15 cellular contexts compared by ENCODE assay signal in the genomic region with DNA sequence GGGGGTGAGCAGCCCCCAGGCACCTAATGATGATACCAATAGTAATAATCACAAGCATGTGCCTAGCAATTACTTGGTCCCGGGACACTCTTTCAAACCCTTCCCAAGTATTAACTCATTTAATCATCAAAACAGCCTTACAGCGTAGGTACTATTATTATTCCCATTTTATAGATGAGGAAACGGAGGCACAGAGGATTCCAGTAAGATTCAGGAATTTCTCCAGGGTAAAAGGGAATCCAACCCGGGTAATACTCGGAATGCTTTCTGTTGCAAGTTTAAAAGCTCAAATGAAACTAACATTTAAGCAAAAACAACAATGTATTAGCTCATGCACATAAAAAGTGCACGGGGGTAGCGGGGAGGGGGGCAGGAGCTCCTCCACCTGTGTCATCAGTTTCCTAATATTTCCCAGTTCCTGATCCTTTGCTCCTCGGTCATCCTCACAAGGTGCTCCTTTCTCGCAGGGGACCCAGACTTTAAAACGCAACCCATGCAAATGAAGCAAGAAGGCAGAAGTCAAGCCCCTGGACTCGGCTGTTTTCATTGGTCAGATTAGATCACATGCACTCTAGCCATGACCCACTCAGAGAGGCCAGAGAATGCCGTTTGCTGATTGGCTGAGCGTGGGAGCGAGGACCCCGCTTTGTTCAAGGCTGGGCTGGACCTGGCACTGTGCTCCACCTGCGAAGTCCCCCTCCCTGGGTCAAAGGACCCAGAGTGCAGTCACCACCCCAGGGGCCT.
"Had no signal": no experiment of that assay in that cellular context is flagged by ENCODE, and none has a peak within 500 bp of the region (broad histone marks: within the 10 kb centered on the region; RNA-seq: fewer than 3 reads in every experiment).

No MANE protein-coding gene starts in this region.

- H3K36me3 ChIP-seq: thyroid gland had no signal

- H3K27ac ChIP-seq: thyroid gland had no signal

- H3K27me3 ChIP-seq: thyroid gland had no signal

- H3K4me3 ChIP-seq: thyroid gland had no signal

- H3K9me3 ChIP-seq: thyroid gland had no signal

- DNase-seq: activated B cell treated with CpG ODN at 0.5 μM for 24 hours; activated CD4-positive, alpha-beta memory T cell treated with anti-CD3 and anti-CD28 coated beads, Interleukin-2, amount 10 ng/mL, durations not matched to agents 7 days and 5 days; activated CD4-positive, alpha-beta T cell treated with anti-CD3 and anti-CD28 coated beads for 48 hours; activated CD8-positive, alpha-beta memory T cell treated with anti-CD3 and anti-CD28 coated beads, Interleukin-2, amount 10 ng/mL, durations not matched to agents 7 days and 5 days; activated naive CD4-positive, alpha-beta T cell treated with Interleukin-2 at 50 U/mL for 16 hours; activated T-cell treated with anti-CD3 and anti-CD28 coated beads, Interleukin-2, amount 50 U/mL, for 24 hours; anterior cingulate cortex; effector memory CD8-positive, alpha-beta T cell; islet precursor cell; nucleus accumbens; stimulated activated CD4-positive, alpha-beta T cell treated with anti-CD3 and anti-CD28 coated beads, Interleukin-12 subunit alpha, Interleukin-12 subunit beta, amount 100 ng/mL, for 4 hours; stimulated activated CD4-positive, alpha-beta T cell treated with anti-CD3 and anti-CD28 coated beads, Interleukin-1b, Interleukin-23, amount 100 ng/mL, for 48 hours; stimulated activated CD8-positive, alpha-beta memory T cell treated with anti-CD3 and anti-CD28 coated beads, Interleukin-4, amount 100 ng/mL, for 48 hours; stimulated activated naive CD4-positive, alpha-beta T cell; thyroid gland had no signal

- H3K4me1 ChIP-seq: thyroid gland had no signal

- ATAC-seq: activated CD8-positive, alpha-beta memory T cell treated with anti-CD3 and anti-CD28 coated beads, Interleukin-2, amount 10 ng/mL, durations not matched to agents 7 days and 5 days; effector memory CD8-positive, alpha-beta T cell had no signal
